ENCODE assay signal across 2 cellular contexts in genomic region chr20:36549942-36550796, GRCh38.
TF ChIP-seq lines count a peak whose summit lies in the region.

No MANE protein-coding gene starts in this region.

TF ChIP-seq in GM23338, 12 proteins besides CTCF, POLR2A, EP300 and RAD21:
- peak; percentile 40; the same call in 1 of the 2 replicates for TF ChIP-seq POLR2AphosphoS5 (IDR thresholded peaks at IDR 0.05; ENCODE audit: low read depth)
- TF ChIP-seq ETS1 (IDR thresholded peaks at IDR 0.05): no peak
- no peak for TF ChIP-seq EZH2phosphoT487 (IDR thresholded peaks at IDR 0.05; ENCODE audit: unreplicated experiment)

TF ChIP-seq in HepG2, 621 proteins besides CTCF, POLR2A, EP300 and RAD21:
- TF ChIP-seq HNRNPLL (IDR thresholded peaks at IDR 0.05; ENCODE audit: low read depth, low read length, poor library complexity, severe bottlenecking) (peak; percentile 2), ZNF547 (CRISPR knock-in tag; IDR thresholded peaks at IDR 0.05) (0 out of 2 replicates have a peak, but pooled peaks have one; percentile 28), ZNF598 (CRISPR knock-in tag; IDR thresholded peaks at IDR 0.05; ENCODE audit: borderline replicate concordance) (0 out of 2 replicates have a peak, but pooled peaks have one; percentile 65), XRCC5 (optimal IDR thresholded peaks at IDR 0.05; ENCODE audit: low read length) (peak; percentile 33), YY1 (IDR thresholded peaks at IDR 0.05; ENCODE audit: insufficient read depth, insufficient replicate concordance, low read depth, low read length) (peak; percentile 11), STAT5B (CRISPR knock-in tag; IDR thresholded peaks at IDR 0.05) (no peak), SPEN (CRISPR knock-in tag; IDR thresholded peaks at IDR 0.05; ENCODE audit: low read depth) (0 out of 2 replicates have a peak, but pooled peaks have one; percentile 8), ZNF230 (CRISPR knock-in tag; IDR thresholded peaks at IDR 0.05) (0 out of 2 replicates have a peak, but pooled peaks have one; percentile 37), ZNF263 (CRISPR knock-in tag; IDR thresholded peaks at IDR 0.05) (peak; percentile 48; the same call in 1 of the 2 replicates), ZBTB38 (CRISPR knock-in tag; IDR thresholded peaks at IDR 0.05) (0 out of 2 replicates have a peak, but pooled peaks have one; percentile 8), RERE (CRISPR knock-in tag; IDR thresholded peaks at IDR 0.05; ENCODE audit: low read depth) (no peak), KDM5B (CRISPR knock-in tag; IDR thresholded peaks at IDR 0.05; ENCODE audit: borderline replicate concordance) (peak; percentile 69; the same call in 1 of the 2 replicates), ZNF333 (CRISPR knock-in tag; IDR thresholded peaks at IDR 0.05; ENCODE audit: borderline replicate concordance) (0 out of 2 replicates have a peak, but pooled peaks have one; percentile 58), SMARCE1 (IDR thresholded peaks at IDR 0.05; ENCODE audit: borderline replicate concordance) (no peak), TRIM22 (IDR thresholded peaks at IDR 0.05) (no peak)
- TF ChIP-seq, protein P1, sequence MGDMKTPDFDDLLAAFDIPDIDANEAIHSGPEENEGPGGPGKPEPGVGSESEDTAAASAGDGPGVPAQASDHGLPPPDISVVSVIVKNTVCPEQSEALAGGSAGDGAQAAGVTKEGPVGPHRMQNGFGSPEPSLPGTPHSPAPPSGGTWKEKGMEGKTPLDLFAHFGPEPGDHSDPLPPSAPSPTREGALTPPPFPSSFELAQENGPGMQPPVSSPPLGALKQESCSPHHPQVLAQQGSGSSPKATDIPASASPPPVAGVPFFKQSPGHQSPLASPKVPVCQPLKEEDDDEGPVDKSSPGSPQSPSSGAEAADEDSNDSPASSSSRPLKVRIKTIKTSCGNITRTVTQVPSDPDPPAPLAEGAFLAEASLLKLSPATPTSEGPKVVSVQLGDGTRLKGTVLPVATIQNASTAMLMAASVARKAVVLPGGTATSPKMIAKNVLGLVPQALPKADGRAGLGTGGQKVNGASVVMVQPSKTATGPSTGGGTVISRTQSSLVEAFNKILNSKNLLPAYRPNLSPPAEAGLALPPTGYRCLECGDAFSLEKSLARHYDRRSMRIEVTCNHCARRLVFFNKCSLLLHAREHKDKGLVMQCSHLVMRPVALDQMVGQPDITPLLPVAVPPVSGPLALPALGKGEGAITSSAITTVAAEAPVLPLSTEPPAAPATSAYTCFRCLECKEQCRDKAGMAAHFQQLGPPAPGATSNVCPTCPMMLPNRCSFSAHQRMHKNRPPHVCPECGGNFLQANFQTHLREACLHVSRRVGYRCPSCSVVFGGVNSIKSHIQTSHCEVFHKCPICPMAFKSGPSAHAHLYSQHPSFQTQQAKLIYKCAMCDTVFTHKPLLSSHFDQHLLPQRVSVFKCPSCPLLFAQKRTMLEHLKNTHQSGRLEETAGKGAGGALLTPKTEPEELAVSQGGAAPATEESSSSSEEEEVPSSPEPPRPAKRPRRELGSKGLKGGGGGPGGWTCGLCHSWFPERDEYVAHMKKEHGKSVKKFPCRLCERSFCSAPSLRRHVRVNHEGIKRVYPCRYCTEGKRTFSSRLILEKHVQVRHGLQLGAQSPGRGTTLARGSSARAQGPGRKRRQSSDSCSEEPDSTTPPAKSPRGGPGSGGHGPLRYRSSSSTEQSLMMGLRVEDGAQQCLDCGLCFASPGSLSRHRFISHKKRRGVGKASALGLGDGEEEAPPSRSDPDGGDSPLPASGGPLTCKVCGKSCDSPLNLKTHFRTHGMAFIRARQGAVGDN (CRISPR knock-in tag; IDR thresholded peaks at IDR 0.05): peak; percentile 51
- TF ChIP-seq, protein P2, sequence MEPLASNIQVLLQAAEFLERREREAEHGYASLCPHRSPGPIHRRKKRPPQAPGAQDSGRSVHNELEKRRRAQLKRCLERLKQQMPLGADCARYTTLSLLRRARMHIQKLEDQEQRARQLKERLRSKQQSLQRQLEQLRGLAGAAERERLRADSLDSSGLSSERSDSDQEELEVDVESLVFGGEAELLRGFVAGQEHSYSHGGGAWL (CRISPR knock-in tag; IDR thresholded peaks at IDR 0.05): peak; percentile 16; the same call in 1 of the 2 replicates
- TF ChIP-seq, protein P3, sequence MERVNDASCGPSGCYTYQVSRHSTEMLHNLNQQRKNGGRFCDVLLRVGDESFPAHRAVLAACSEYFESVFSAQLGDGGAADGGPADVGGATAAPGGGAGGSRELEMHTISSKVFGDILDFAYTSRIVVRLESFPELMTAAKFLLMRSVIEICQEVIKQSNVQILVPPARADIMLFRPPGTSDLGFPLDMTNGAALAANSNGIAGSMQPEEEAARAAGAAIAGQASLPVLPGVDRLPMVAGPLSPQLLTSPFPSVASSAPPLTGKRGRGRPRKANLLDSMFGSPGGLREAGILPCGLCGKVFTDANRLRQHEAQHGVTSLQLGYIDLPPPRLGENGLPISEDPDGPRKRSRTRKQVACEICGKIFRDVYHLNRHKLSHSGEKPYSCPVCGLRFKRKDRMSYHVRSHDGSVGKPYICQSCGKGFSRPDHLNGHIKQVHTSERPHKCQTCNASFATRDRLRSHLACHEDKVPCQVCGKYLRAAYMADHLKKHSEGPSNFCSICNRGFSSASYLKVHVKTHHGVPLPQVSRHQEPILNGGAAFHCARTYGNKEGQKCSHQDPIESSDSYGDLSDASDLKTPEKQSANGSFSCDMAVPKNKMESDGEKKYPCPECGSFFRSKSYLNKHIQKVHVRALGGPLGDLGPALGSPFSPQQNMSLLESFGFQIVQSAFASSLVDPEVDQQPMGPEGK (CRISPR knock-in tag; IDR thresholded peaks at IDR 0.05): 0 out of 2 replicates have a peak, but pooled peaks have one; percentile 16
